ENCODE assay signal across 1 cellular context in the genomic region with DNA sequence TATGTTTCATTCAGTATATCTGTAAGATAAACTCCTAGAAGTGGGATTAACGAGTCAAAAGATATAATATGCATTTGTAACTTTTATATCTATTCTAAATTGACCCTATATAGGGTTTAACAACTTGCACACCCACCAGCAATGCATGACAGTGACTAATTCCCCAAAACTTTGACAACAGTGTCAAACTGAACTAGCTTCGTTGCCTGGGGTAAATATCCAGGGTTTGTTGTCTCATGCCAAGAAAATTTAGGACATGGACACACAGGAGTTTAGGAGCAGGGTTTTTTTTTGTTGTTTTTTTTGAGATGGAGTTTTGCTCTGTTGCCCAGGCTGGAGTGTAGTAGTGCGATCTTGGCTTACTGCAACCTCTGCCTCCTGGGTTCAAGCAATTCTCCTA.
TF ChIP-seq lines count a peak whose summit lies in the region.

No MANE protein-coding gene starts in this region.

TF ChIP-seq in HepG2, 621 proteins besides CTCF, POLR2A, EP300 and RAD21:
- TF ChIP-seq ZNF672 (CRISPR knock-in tag; IDR thresholded peaks at IDR 0.05), result no peak
- TF ChIP-seq NR2F1 (CRISPR knock-in tag; IDR thresholded peaks at IDR 0.05), result no peak
- TF ChIP-seq ZBTB8A (CRISPR knock-in tag; IDR thresholded peaks at IDR 0.05; ENCODE audit: borderline replicate concordance, low read depth), result no peak
- no peak for TF ChIP-seq SP4 (CRISPR knock-in tag; IDR thresholded peaks at IDR 0.05)
- TF ChIP-seq MIXL1 (CRISPR knock-in tag; IDR thresholded peaks at IDR 0.05), result no peak
- no peak for TF ChIP-seq POGK (CRISPR knock-in tag; conservative IDR thresholded peaks at IDR 0.05)
- TF ChIP-seq POGZ (CRISPR knock-in tag; IDR thresholded peaks at IDR 0.05), result no peak
